Comparison of ENCODE assay signal across 18 cellular contexts in genomic region chr13:22945321-22946226, GRCh38.
A peak's percentile ranks its signal among the peaks of the same experiment; 100 is the strongest.
DNase-seq lines count a peak whose midpoint lies in the region; ATAC-seq, FAIRE-seq and TF ChIP-seq lines count a peak whose summit lies in the region.
"Had no signal": no experiment of that assay in that cellular context is flagged by ENCODE, and none has a peak within 500 bp of the region (broad histone marks: within the 10 kb centered on the region; RNA-seq: fewer than 3 reads in every experiment).

No MANE protein-coding gene starts in this region.

- H3K4me3 ChIP-seq in bronchial epithelial cell (ENCODE audit: low read depth, low read length) (no peak overlapping the region), mucosa of descending colon (no peak overlapping the region)
- H3K4me3 ChIP-seq: A549; BLaER1 treated with 17β-estradiol and CSF1 and Interleukin-3, amounts not matched to agents 10 nM and 100 nM; GM12878 had no signal

- no peaks in the 10 kb centered on the region for H3K27me3 ChIP-seq in bronchial epithelial cell (ENCODE audit: control insufficient read depth, insufficient read depth, low read length)
- H3K27me3 ChIP-seq: BLaER1 treated with 17β-estradiol and CSF1 and Interleukin-3, amounts not matched to agents 10 nM and 100 nM had no signal

- H3K36me3 ChIP-seq in bronchial epithelial cell (ENCODE audit: control insufficient read depth, insufficient read depth, low read length) = no peaks in the 10 kb centered on the region
- H3K36me3 ChIP-seq in mucosa of descending colon (ENCODE audit: low read depth) = no peaks in the 10 kb centered on the region
- H3K36me3 ChIP-seq: BLaER1 treated with 17β-estradiol and CSF1 and Interleukin-3, amounts not matched to agents 10 nM and 100 nM had no signal

- H3K4me1 ChIP-seq in mucosa of descending colon (ENCODE audit: low read depth) = no peaks in the 10 kb centered on the region
- H3K4me1 ChIP-seq: A549; BLaER1 treated with 17β-estradiol and CSF1 and Interleukin-3, amounts not matched to agents 10 nM and 100 nM had no signal

- TF ChIP-seq CTCF in bronchial epithelial cell (IDR thresholded peaks at IDR 0.05; ENCODE audit: insufficient read depth, low read length, severe bottlenecking) (no peak), mucosa of descending colon (IDR thresholded peaks at IDR 0.05) (no peak)

- ATAC-seq in mucosa of descending colon = peak; percentile 71
- no peak for ATAC-seq in GM21367 (IDR thresholded peaks at IDR 0.05; ENCODE audit: unreplicated experiment)
- ATAC-seq: A549, GM12878 had no signal

- FAIRE-seq in GM18507 (lab: Jason Lieb, UNC) (peak; percentile 39), bronchial epithelial cell (lab: Jason Lieb, UNC) (peak; percentile 73), GM12892 (lab: Jason Lieb, UNC) (no peak)
- FAIRE-seq: A549, GM12878 had no signal

- no peak for DNase-seq in GM18507 (ENCODE audit: extremely low spot score, insufficient read length, low read depth)
- peak; percentile 1 for DNase-seq in NCI-H146 treated with DMSO at 0.1 percent for 48 hours (lab: John Stamatoyannopoulos, UW; ENCODE audit: unreplicated experiment)
- DNase-seq in bronchial epithelial cell (ENCODE audit: low read depth) = no peak
- DNase-seq in mucosa of descending colon = no peak
- no peak for DNase-seq in NCI-H345 treated with DMSO at 0.1 percent for 48 hours (lab: John Stamatoyannopoulos, UW; ENCODE audit: unreplicated experiment)
- DNase-seq in GM12892 (ENCODE audit: insufficient read length) = no peak
- DNase-seq: CD8-positive, alpha-beta memory T cell; GDM1; Karpas-422; NCI-H1105; NCI-H187; NCI-H446; SHP77; SK-N-SH had no signal

- TF ChIP-seq POLR2A in GM12892 (IDR thresholded peaks at IDR 0.05; ENCODE audit: low read depth, low read length) = no peak

- H3K9me3 ChIP-seq in mucosa of descending colon = no peaks in the 10 kb centered on the region
- H3K9me3 ChIP-seq: A549, SK-N-SH had no signal

- intact Hi-C loops in mucosa of descending colon (cut with DNase I, micrococcal nuclease) = no loop called here
